8 cellular contexts compared by ENCODE assay signal in genomic region chr2:157837851-157838441, GRCh38. TPM values are rescaled to one million over a fixed set of nuclear protein-coding genes. Genes with fewer than 3 reads are reported as not detected.
A peak's percentile ranks its signal among the peaks of the same experiment; 100 is the strongest.
DNase-seq lines count a peak whose midpoint lies in the region; ATAC-seq, FAIRE-seq and TF ChIP-seq lines count a peak whose summit lies in the region.

No MANE protein-coding gene starts in this region.

- peak; percentile 11 for ATAC-seq in K562
- no peak for ATAC-seq in HG03108 (IDR thresholded peaks at IDR 0.05; ENCODE audit: unreplicated experiment)

- peaks cover 19% of the 10 kb centered on the region; the same call in 2 of the 3 replicates for H3K79me2 ChIP-seq in K562 (ENCODE audit: control insufficient read depth, insufficient read depth, low read length)

- H3K27me3 ChIP-seq in K562 (ENCODE audit: control insufficient read depth in 2 of 2, insufficient read depth in 2 of 2, low read length in 2 of 2) (no peaks in the 10 kb centered on the region), liver (ENCODE audit: control insufficient read depth in 4 of 4, insufficient read depth in 4 of 4, low read length in 3 of 4) (no peaks in the 10 kb centered on the region), transverse colon (no peaks in the 10 kb centered on the region)

- TF ChIP-seq EP300 in K562 (IDR thresholded peaks at IDR 0.05; ENCODE audit: low read length) (no peak), transverse colon (IDR thresholded peaks at IDR 0.05; ENCODE audit: low read depth) (no peak)

- H3K36me3 ChIP-seq in K562 (ENCODE audit: control insufficient read depth, insufficient read depth, low read length) (no peaks in the 10 kb centered on the region; the same call in 2 of the 3 replicates), liver (ENCODE audit: control insufficient read depth in 4 of 4, insufficient read depth in 3 of 4, low read depth in 1 of 4, low read length in 3 of 4) (no peaks in the 10 kb centered on the region), transverse colon (no peaks in the 10 kb centered on the region)

- POLR2A ChIA-PET in K562 (lab: Yijun Ruan, JAX) = interaction anchor here (0.6 to 2.5 kb wide), 10 partner anchors 9 to 209 kb away, joined by 3 to 15 read pairs (median 3); partner anchors contain the start of gene ACVR1

- peak overlapping the region; percentile 30 for H3K4me3 ChIP-seq in K562
- H3K4me3 ChIP-seq in liver (ENCODE audit: low read depth in 1 of 3, low read length in 3 of 3) = peak overlapping the region in 2 of 3 donors; percentile 34 to 36
- peak overlapping the region; percentile 4 to 32 (median 14) for H3K4me3 ChIP-seq in transverse colon

- DNase-seq in Ammon's horn (ENCODE audit: low spot score) (peak; percentile 79), NCI-H1092 (lab: John Stamatoyannopoulos, UW) (peak; percentile 67), K562 (ENCODE audit: extremely low read depth in 1 of 4, low spot score in 3 of 4) (peak in 2 of 4 experiments; percentile 28 to 34), transverse colon (peak; percentile 14), SW 1271 (lab: John Stamatoyannopoulos, UW) (no peak), mesenteric fat pad (ENCODE audit: low spot score) (no peak)

- H3K4me2 ChIP-seq in K562 (ENCODE audit: insufficient read depth, low read length) = peak overlapping the region; percentile 92

- peak overlapping the region; percentile 93 for H3K27ac ChIP-seq in K562 (ENCODE audit: extremely low read depth, low read depth, low read length)
- peak overlapping the region; percentile 78 to 83 for H3K27ac ChIP-seq in liver (ENCODE audit: low read depth in 1 of 2, low read length in 2 of 2)
- peak overlapping the region; percentile 64 to 75 (median 69) for H3K27ac ChIP-seq in transverse colon

- WGBS in K562 (ENCODE audit: insufficient coverage, low coverage, missing lambda C conversion rate) = 3% methylated on average over 13 of the region's 13 CpGs
- 11% methylated on average over 13 of the region's 13 CpGs for WGBS in liver
- 34 to 58% methylated on average over 8 to 13 of the region's 13 CpGs for WGBS in transverse colon (ENCODE audit: low coverage in 1 of 2), 2 donors

- H2AFZ ChIP-seq in K562 (ENCODE audit: low read depth, low read length) = peak overlapping the region; percentile 84

- H3K4me1 ChIP-seq in K562 (replicated peaks in 1 of 2; ENCODE audit: control insufficient read depth in 2 of 2, insufficient read depth in 2 of 2, low read length in 2 of 2) (peaks cover 14 to 50% of the 10 kb centered on the region in 2 experiments), liver (ENCODE audit: control insufficient read depth in 4 of 4, insufficient read depth in 4 of 4, low read length in 3 of 4) (peaks cover 21 to 65% (median 52%) of the 10 kb centered on the region in 4 donors), transverse colon (peaks cover 6 to 44% (median 25%) of the 10 kb centered on the region in 4 donors)

- intact Hi-C loops in K562 (cut with micrococcal nuclease) (loop anchor here (1.0 to 5.0 kb wide), 2 partner anchors 52 to 169 kb away; no protein-coding TSS in a partner anchor), transverse colon (cut with DNase I; ENCODE audit: low total_unique reads) (no loop called here)

- TF ChIP-seq RAD21 in K562 (CRISPR knock-in tag; conservative IDR thresholded peaks at IDR 0.05 in 1 of 2, IDR thresholded peaks at IDR 0.05 in 1 of 2) (no peak), liver (IDR thresholded peaks at IDR 0.05) (peak in 1 of 2 donors; percentile 24)

- in situ Hi-C loops in K562 (cut with MboI) (no loop called here), transverse colon (cut with MboI; ENCODE audit: low pct_ligation_motif_present in 1 of 4, low pct_unique_long_range_greater_than_20kb in 1 of 4, low sequenced_read_pairs in 3 of 4) (no loop called here)

- TSS peak; percentile 47 for BruUV-seq in K562 (replicated peaks; lab: Mats Ljungman, UMichigan)

- TF ChIP-seq CTCF in K562 (IDR thresholded peaks at IDR 0.05 in 2 of 3, conservative IDR thresholded peaks at IDR 0.05 in 1 of 3; ENCODE audit: insufficient read depth in 2 of 3, low read depth in 1 of 3, low read length in 3 of 3) (no peak), liver (IDR thresholded peaks at IDR 0.05; ENCODE audit: low read depth, low read length, missing input control) (no peak), transverse colon (IDR thresholded peaks at IDR 0.05) (no peak)

- H3K9me1 ChIP-seq in K562 (ENCODE audit: control insufficient read depth, insufficient read depth, low read length) = no peaks in the 10 kb centered on the region

- FAIRE-seq in K562 (lab: Jason Lieb, UNC) = no peak

- CTCF ChIA-PET in K562 (lab: Yijun Ruan, JAX; ENCODE audit: low intra/inter-chr PET ratio) = no interaction called here

- H4K20me1 ChIP-seq in K562 (replicated peaks; ENCODE audit: control insufficient read depth, insufficient read depth, low read length) = no peaks in the 10 kb centered on the region

- H3K9ac ChIP-seq in K562 (ENCODE audit: insufficient read depth in 1 of 2, low read depth in 2 of 2, low read length in 2 of 2) (peak overlapping the region; percentile 76 to 85; a peak in 3 of 4 replicates), liver (ENCODE audit: low read depth in 1 of 2, low read length in 2 of 2) (peak overlapping the region; percentile 24 to 60)

- no peaks in the 10 kb centered on the region for H3K9me3 ChIP-seq in K562 (replicated peaks; ENCODE audit: control insufficient read depth, insufficient read depth, low read depth, low read length)
- H3K9me3 ChIP-seq in liver (ENCODE audit: control insufficient read depth in 4 of 4, low read length in 3 of 4) = no peaks in the 10 kb centered on the region
- no peaks in the 10 kb centered on the region for H3K9me3 ChIP-seq in transverse colon

- TF ChIP-seq POLR2A in K562 (conservative IDR thresholded peaks at IDR 0.05) (no peak), transverse colon (IDR thresholded peaks at IDR 0.05) (no peak)

TF ChIP-seq in K562, 482 proteins besides CTCF, POLR2A, EP300 and RAD21 (continues in another document):
- 0 out of 2 replicates have a peak, but pooled peaks have one; percentile 29 for TF ChIP-seq BCOR (IDR thresholded peaks at IDR 0.05)

TF ChIP-seq in liver, 16 proteins besides CTCF, POLR2A, EP300 and RAD21 (continues in another document):
- TF ChIP-seq JUND (IDR thresholded peaks at IDR 0.05) = no peak
- TF ChIP-seq REST (IDR thresholded peaks at IDR 0.05) = peak; percentile 1

RNA-seq across cellular contexts. Expression of gene ACVR1, which starts 38.2 kb away (rescaled TPM):
- total RNA-seq in K562 (2011; cell fraction: chromatin; rRNA removed; ENCODE audit: low replicate concordance) = 38.7 and 52.9 TPM in 2 replicates
- total RNA-seq in K562 (2011; cell fraction: nucleolus; rRNA removed) = 26.2 and 27.5 TPM in 2 replicates
- 35.6 and 47.0 TPM in 2 replicates for total RNA-seq in K562 (2011; cell fraction: nucleoplasm; rRNA removed)
- 4.3 and 4.4 TPM in 2 replicates for total RNA-seq in K562 (2014; rRNA removed)
- total RNA-seq in K562 (2014; rRNA removed; fragmentation: Illumina TruSeq; extraction: Trizol) = 6.8 and 6.9 TPM in 2 replicates
- total RNA-seq in K562 (2015; rRNA removed; fragmentation: Illumina TruSeq; extraction: Trizol) = 3.8 and 4.5 TPM in 2 replicates
- total RNA-seq in K562 (2021) = 12.0 and 14.3 TPM in 2 replicates
- 11.4 and 14.2 TPM in 2 replicates for polyA plus RNA-seq in K562 (2011; rRNA removed)
- polyA plus RNA-seq in K562 (2011; cell fraction: cytosol; rRNA removed) = 6.6 and 10.6 TPM in 2 replicates
- polyA plus RNA-seq in K562 (2011; cell fraction: nucleus; rRNA removed) = 12.8 and 15.9 TPM in 2 replicates
- polyA plus RNA-seq in K562 (2012) = 8.5 and 14.6 TPM in 2 replicates
- polyA plus RNA-seq in K562 (2014; fragmentation: Illumina TruSeq; extraction: Trizol) = 12.9 and 13.0 TPM in 2 replicates
- 1 to 10 TPM; 4.7 to 7.9 TPM for polyA plus RNA-seq in K562 (2014; fragmentation: Nextera tagmentation; extraction: Ambion mirVana)
- polyA plus RNA-seq in K562 (2014; rRNA removed) = 5.9 and 6.8 TPM in 2 replicates
- polyA minus RNA-seq in K562 (2011; rRNA and poly(A)+ RNA removed) = 21.8 and 29.3 TPM in 2 replicates
- polyA minus RNA-seq in K562 (2011; cell fraction: cytosol; rRNA and poly(A)+ RNA removed) = 10.3 and 12.3 TPM in 2 replicates
- 14.8 and 26.1 TPM in 2 replicates for polyA minus RNA-seq in K562 (2011; cell fraction: nucleus; rRNA and poly(A)+ RNA removed)
- total RNA-seq in liver = 10 to 100 TPM in 1 of 2 donors, 1 to 10 TPM in 1; 9.3 to 20.4 TPM
- 1 to 10 TPM; 6.2 to 7.7 TPM for polyA plus RNA-seq in liver
- 10 to 100 TPM in 3 of 4 donors, 1 to 10 TPM in 1; 4.5 to 16.5 (median 11.8) TPM for total RNA-seq in transverse colon
- total RNA-seq in mesenteric fat pad = 37.7 TPM

Comparison
In these comparisons a context has a peak if more than half of its experiments do, and no peak if none do; other contexts are left out.
1. DNase-seq: peak in Ammon's horn (single experiment), NCI-H1092 (single experiment) and transverse colon (single experiment); none in SW 1271 (0 of 2) and mesenteric fat pad (single experiment).
2. Peak in every context shown above with its lines, with median percentiles within 50 percentile points of each other: H3K27ac ChIP-seq and H3K4me3 ChIP-seq.